ENCODE assay signal across 23 cellular contexts in the genomic region with DNA sequence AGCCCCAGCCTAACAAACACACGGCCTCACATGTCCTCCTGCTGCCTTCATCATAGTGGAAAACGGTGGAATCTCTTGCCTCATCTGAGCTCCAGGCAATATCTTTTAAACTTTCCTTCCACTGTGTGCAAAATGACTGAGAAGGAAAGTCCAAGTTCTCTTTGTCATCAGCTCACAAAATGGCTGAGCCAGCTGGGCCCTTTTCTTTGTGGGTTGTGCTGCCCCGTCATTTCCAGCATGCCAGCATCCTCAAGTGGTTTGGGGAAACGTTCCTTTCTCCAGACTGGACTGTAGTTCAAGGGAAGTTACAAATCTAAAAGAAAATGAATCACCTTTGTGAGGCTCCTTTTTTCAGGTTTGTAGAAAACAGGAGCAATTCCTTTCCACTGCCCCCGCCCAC.
"Had no signal": no experiment of that assay in that cellular context is flagged by ENCODE, and none has a peak within 500 bp of the region (broad histone marks: within the 10 kb centered on the region; RNA-seq: fewer than 3 reads in every experiment).

No MANE protein-coding gene starts in this region.

- H3K27me3 Mint-ChIP-seq: activated naive CD8-positive, alpha-beta T cell; central memory CD8-positive, alpha-beta T cell; stimulated activated memory B cell treated with anti-CD40 and anti-IgM and Interleukin-4, amounts not matched to agents 10 μg/mL and 1 μg/mL and 100 μg/mL, for 72 hours had no signal

- H3K4me1 Mint-ChIP-seq: activated CD8-positive, alpha-beta memory T cell treated with anti-CD3 and anti-CD28 coated beads, Interleukin-2, amount 10 ng/mL, durations not matched to agents 7 days and 5 days; central memory CD8-positive, alpha-beta T cell; stimulated activated memory B cell treated with anti-CD40 and anti-IgM and Interleukin-4, amounts not matched to agents 10 μg/mL and 1 μg/mL and 100 μg/mL, for 72 hours had no signal

- H3K27me3 ChIP-seq: adrenal gland, ascending aorta, esophagus muscularis mucosa, gastrocnemius medialis, ovary, stomach, vagina had no signal

- H3K4me3 ChIP-seq: adrenal gland, ascending aorta, breast epithelium, esophagus muscularis mucosa, gastrocnemius medialis, ovary, psoas muscle, stomach, vagina had no signal

- H3K4me3 Mint-ChIP-seq: activated CD8-positive, alpha-beta memory T cell treated with anti-CD3 and anti-CD28 coated beads, Interleukin-2, amount 10 ng/mL, durations not matched to agents 7 days and 5 days; activated naive CD8-positive, alpha-beta T cell; activated T-helper 1 cell treated with anti-CD3 and anti-CD28 coated beads, Interleukin-12 subunit alpha, Interleukin-12 subunit beta, Interleukin-2, Interleukin-4 antibody, amounts not matched to agents 30 ng/mL and 10 ng/mL and 1 ng/mL, durations not matched to agents 14 hours and 24 hours and 36 hours; central memory CD8-positive, alpha-beta T cell; effector memory CD8-positive, alpha-beta T cell; natural killer cell treated with Interleukin-12 subunit alpha and Interleukin-12 subunit beta and Interleukin-15 and Interleukin-18, amount 100 ng/mL, for 72 hours; stimulated activated memory B cell treated with anti-CD40 and anti-IgM and Interleukin-4, amounts not matched to agents 10 μg/mL and 1 μg/mL and 100 μg/mL, for 72 hours; type B pancreatic cell had no signal

- DNase-seq: activated CD4-positive, alpha-beta T cell treated with anti-CD3 and anti-CD28 coated beads, Interleukin-2, amount 50 U/mL, for 4 hours; activated CD8-positive, alpha-beta memory T cell treated with anti-CD3 and anti-CD28 coated beads, Interleukin-2, amount 10 ng/mL, durations not matched to agents 7 days and 5 days; activated gamma-delta T cell treated with Interleukin-2 at 50 U/mL for 16 hours; adrenal gland; effector memory CD8-positive, alpha-beta T cell; gastrocnemius medialis; hypothalamus; left ventricle myocardium superior; midbrain; ovary; psoas muscle; right cardiac atrium; stomach had no signal

- H3K9me3 Mint-ChIP-seq: central memory CD8-positive, alpha-beta T cell; effector memory CD8-positive, alpha-beta T cell; natural killer cell treated with Interleukin-12 subunit alpha and Interleukin-12 subunit beta and Interleukin-15 and Interleukin-18, amount 100 ng/mL, for 72 hours; type B pancreatic cell had no signal

- ATAC-seq: activated CD8-positive, alpha-beta memory T cell treated with anti-CD3 and anti-CD28 coated beads, Interleukin-2, amount 10 ng/mL, durations not matched to agents 7 days and 5 days; effector memory CD8-positive, alpha-beta T cell; gastrocnemius medialis; left ventricle myocardium superior; natural killer cell treated with Interleukin-12 subunit alpha and Interleukin-12 subunit beta and Interleukin-15 and Interleukin-18, amount 100 ng/mL, for 72 hours; psoas muscle; right cardiac atrium; stimulated activated memory B cell treated with anti-CD40 and anti-IgM and Interleukin-4, amounts not matched to agents 10 μg/mL and 1 μg/mL and 100 μg/mL, for 72 hours had no signal

- H3K27ac Mint-ChIP-seq: activated CD8-positive, alpha-beta memory T cell treated with anti-CD3 and anti-CD28 coated beads, Interleukin-2, amount 10 ng/mL, durations not matched to agents 7 days and 5 days; activated naive CD8-positive, alpha-beta T cell; activated T-helper 1 cell treated with anti-CD3 and anti-CD28 coated beads, Interleukin-12 subunit alpha, Interleukin-12 subunit beta, Interleukin-2, Interleukin-4 antibody, amounts not matched to agents 30 ng/mL and 10 ng/mL and 1 ng/mL, durations not matched to agents 14 hours and 24 hours and 36 hours; effector memory CD8-positive, alpha-beta T cell; natural killer cell treated with Interleukin-12 subunit alpha and Interleukin-12 subunit beta and Interleukin-15 and Interleukin-18, amount 100 ng/mL, for 72 hours; stimulated activated memory B cell treated with anti-CD40 and anti-IgM and Interleukin-4, amounts not matched to agents 10 μg/mL and 1 μg/mL and 100 μg/mL, for 72 hours; type B pancreatic cell had no signal

- H3K36me3 Mint-ChIP-seq: activated CD8-positive, alpha-beta memory T cell treated with anti-CD3 and anti-CD28 coated beads, Interleukin-2, amount 10 ng/mL, durations not matched to agents 7 days and 5 days; activated naive CD8-positive, alpha-beta T cell; natural killer cell treated with Interleukin-12 subunit alpha and Interleukin-12 subunit beta and Interleukin-15 and Interleukin-18, amount 100 ng/mL, for 72 hours; stimulated activated memory B cell treated with anti-CD40 and anti-IgM and Interleukin-4, amounts not matched to agents 10 μg/mL and 1 μg/mL and 100 μg/mL, for 72 hours; type B pancreatic cell had no signal

- H3K4me1 ChIP-seq: adrenal gland, ascending aorta, breast epithelium, esophagus muscularis mucosa, stomach, vagina had no signal

- H3K36me3 ChIP-seq: adrenal gland, ascending aorta, breast epithelium, esophagus muscularis mucosa, gastrocnemius medialis, ovary, stomach, vagina had no signal

- H3K27ac ChIP-seq: adrenal gland, ascending aorta, breast epithelium, esophagus muscularis mucosa, gastrocnemius medialis, ovary, psoas muscle, stomach, vagina had no signal

- H3K9me3 ChIP-seq: adrenal gland, ascending aorta, breast epithelium, esophagus muscularis mucosa, gastrocnemius medialis, ovary, psoas muscle, stomach, vagina had no signal
